In the genomic region with DNA sequence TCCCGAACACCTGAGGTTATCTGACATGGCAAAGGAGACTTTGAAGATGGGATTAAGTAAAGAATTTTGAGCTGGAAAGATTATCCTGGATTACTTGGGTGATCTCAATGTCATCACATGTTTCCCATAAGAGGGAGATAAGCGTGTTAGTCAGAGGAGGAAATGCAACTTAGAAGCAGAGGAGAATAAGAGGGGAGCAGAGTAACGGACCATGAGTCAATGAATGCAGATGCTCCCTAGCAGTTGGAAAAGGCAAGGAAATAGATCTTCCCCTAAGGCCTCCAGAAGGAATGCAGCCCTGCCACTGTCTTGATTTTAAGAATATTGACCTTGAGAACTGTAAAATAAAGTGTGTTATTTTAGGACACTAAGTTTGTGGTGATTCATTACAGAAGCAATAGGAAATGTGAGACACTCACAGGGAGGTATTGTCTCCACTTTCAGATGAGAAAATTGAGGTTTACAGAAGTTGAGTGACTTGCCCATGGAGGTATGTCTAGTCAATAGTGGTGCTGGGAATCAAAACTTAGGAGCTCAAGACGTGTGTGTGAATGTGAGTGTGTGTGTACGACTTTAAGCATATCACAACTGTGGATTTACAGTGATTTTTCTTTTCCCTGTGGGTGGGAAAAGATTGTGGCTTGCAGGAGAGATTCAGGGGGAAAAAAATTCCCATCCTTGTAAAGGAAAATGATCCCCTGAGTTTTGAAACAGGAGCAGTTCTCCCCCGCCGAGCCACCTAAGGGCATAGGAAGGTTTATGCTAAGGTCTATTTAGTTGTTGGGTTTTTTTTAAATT, we compare ENCODE assay signal across 12 cellular contexts.
"Had no signal": no experiment of that assay in that cellular context is flagged by ENCODE, and none has a peak within 500 bp of the region (broad histone marks: within the 10 kb centered on the region; RNA-seq: fewer than 3 reads in every experiment).

No MANE protein-coding gene starts in this region.

- H3K4me1 ChIP-seq: esophagus muscularis mucosa had no signal

- ATAC-seq: activated CD8-positive, alpha-beta T cell treated with anti-CD3 and anti-CD28 coated beads, Interleukin-2, amount 10 ng/mL, durations not matched to agents 7 days and 5 days; activated T-helper 17 cell treated with anti-CD3 and anti-CD28 coated beads, Interleukin-2, amount 50 U/mL, for 72 hours; stimulated activated naive CD8-positive, alpha-beta T cell treated with anti-CD3 and anti-CD28 coated beads, Interleukin-15, amount 100 ng/mL, for 72 hours had no signal

- H3K36me3 ChIP-seq: esophagus muscularis mucosa, thoracic aorta had no signal

- H3K4me3 ChIP-seq: dorsolateral prefrontal cortex, esophagus muscularis mucosa, thoracic aorta had no signal

- H3K27ac ChIP-seq: esophagus muscularis mucosa, thoracic aorta had no signal

- H3K9me3 ChIP-seq: esophagus muscularis mucosa, thoracic aorta had no signal

- DNase-seq: activated CD8-positive, alpha-beta T cell treated with anti-CD3 and anti-CD28 coated beads, Interleukin-2, amount 10 ng/mL, durations not matched to agents 7 days and 5 days; activated naive CD4-positive, alpha-beta T cell treated with anti-CD3 and anti-CD28 coated beads for 36 hours; glutamatergic neuron; immature natural killer cell; nephron progenitor cell; stimulated activated CD4-positive, alpha-beta T cell treated with anti-CD3 and anti-CD28 coated beads, Interleukin-15, amount 100 ng/mL, for 24 hours; stimulated activated CD4-positive, alpha-beta T cell treated with anti-CD3 and anti-CD28 coated beads, Interleukin-4, amount 100 ng/mL, for 24 hours; stimulated activated naive CD8-positive, alpha-beta T cell treated with anti-CD3 and anti-CD28 coated beads, Interleukin-15, amount 100 ng/mL, for 72 hours had no signal

- H3K27me3 ChIP-seq: dorsolateral prefrontal cortex, esophagus muscularis mucosa had no signal
